7 cellular contexts compared by ENCODE assay signal in genomic region chrX:80293354-80293753, GRCh38.
"Had no signal": no experiment of that assay in that cellular context is flagged by ENCODE, and none has a peak within 500 bp of the region (broad histone marks: within the 10 kb centered on the region; RNA-seq: fewer than 3 reads in every experiment).

No MANE protein-coding gene starts in this region.

- H3K27ac Mint-ChIP-seq: IgD-negative memory B cell had no signal

- H3K4me3 Mint-ChIP-seq: IgD-negative memory B cell had no signal

- H3K27ac ChIP-seq: HL-60 had no signal

- H3K4me1 Mint-ChIP-seq: IgD-negative memory B cell had no signal

- H3K27me3 Mint-ChIP-seq: IgD-negative memory B cell had no signal

- ATAC-seq: HepG2 had no signal

- DNase-seq: IMR-90, KBM-7, KG1 had no signal

- FAIRE-seq: HepG2, HTR-8/SVneo had no signal
